In genomic region chr9:127569819-127570401, GRCh38 we compare ENCODE assay signal across 1 cellular context.
A peak's percentile ranks its signal among the peaks of the same experiment; 100 is the strongest.
TF ChIP-seq lines count a peak whose summit lies in the region.

No MANE protein-coding gene starts in this region.

TF ChIP-seq in HepG2, 621 proteins besides CTCF, POLR2A, EP300 and RAD21 (continued from another document):
- peak; percentile 6; the same call in 1 of the 2 replicates for TF ChIP-seq ZBTB26 (CRISPR knock-in tag; IDR thresholded peaks at IDR 0.05; ENCODE audit: borderline replicate concordance)
- no peak for TF ChIP-seq SSRP1 (CRISPR knock-in tag; IDR thresholded peaks at IDR 0.05)
- TF ChIP-seq RFXANK (CRISPR knock-in tag; IDR thresholded peaks at IDR 0.05) = peak; percentile 87; the same call in 1 of the 2 replicates
- TF ChIP-seq, protein P1, sequence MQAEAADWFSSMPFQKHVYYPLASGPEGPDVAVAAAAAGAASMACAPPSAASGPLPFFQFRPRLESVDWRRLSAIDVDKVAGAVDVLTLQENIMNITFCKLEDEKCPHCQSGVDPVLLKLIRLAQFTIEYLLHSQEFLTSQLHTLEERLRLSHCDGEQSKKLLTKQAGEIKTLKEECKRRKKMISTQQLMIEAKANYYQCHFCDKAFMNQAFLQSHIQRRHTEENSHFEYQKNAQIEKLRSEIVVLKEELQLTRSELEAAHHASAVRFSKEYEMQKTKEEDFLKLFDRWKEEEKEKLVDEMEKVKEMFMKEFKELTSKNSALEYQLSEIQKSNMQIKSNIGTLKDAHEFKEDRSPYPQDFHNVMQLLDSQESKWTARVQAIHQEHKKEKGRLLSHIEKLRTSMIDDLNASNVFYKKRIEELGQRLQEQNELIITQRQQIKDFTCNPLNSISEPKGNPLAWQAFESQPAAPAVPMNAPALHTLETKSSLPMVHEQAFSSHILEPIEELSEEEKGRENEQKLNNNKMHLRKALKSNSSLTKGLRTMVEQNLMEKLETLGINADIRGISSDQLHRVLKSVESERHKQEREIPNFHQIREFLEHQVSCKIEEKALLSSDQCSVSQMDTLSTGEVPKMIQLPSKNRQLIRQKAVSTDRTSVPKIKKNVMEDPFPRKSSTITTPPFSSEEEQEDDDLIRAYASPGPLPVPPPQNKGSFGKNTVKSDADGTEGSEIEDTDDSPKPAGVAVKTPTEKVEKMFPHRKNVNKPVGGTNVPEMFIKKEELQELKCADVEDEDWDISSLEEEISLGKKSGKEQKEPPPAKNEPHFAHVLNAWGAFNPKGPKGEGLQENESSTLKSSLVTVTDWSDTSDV (CRISPR knock-in tag; IDR thresholded peaks at IDR 0.05) = 0 out of 2 replicates have a peak, but pooled peaks have one; percentile 36
- TF ChIP-seq RFXAP (CRISPR knock-in tag; IDR thresholded peaks at IDR 0.05; ENCODE audit: borderline replicate concordance) = peak; percentile 68; the same call in 1 of the 2 replicates
- TF ChIP-seq NRL (CRISPR knock-in tag; IDR thresholded peaks at IDR 0.05; ENCODE audit: borderline replicate concordance) = 0 out of 2 replicates have a peak, but pooled peaks have one; percentile 60
- TF ChIP-seq ZNF746 (CRISPR knock-in tag; IDR thresholded peaks at IDR 0.05) = 0 out of 2 replicates have a peak, but pooled peaks have one; percentile 8
- TF ChIP-seq HNRNPL (IDR thresholded peaks at IDR 0.05; ENCODE audit: low read depth, low read length) = peak; percentile 81; the same call in 1 of the 2 replicates
- TF ChIP-seq CREM (IDR thresholded peaks at IDR 0.05) = 0 out of 2 replicates have a peak, but pooled peaks have one; percentile 8
- no peak for TF ChIP-seq CREM (CRISPR knock-in tag; IDR thresholded peaks at IDR 0.05)
- TF ChIP-seq ZNF501 (CRISPR knock-in tag; IDR thresholded peaks at IDR 0.05) = 0 out of 2 replicates have a peak, but pooled peaks have one; percentile 49
- 0 out of 2 replicates have a peak, but pooled peaks have one; percentile 41 for TF ChIP-seq HINFP (CRISPR knock-in tag; IDR thresholded peaks at IDR 0.05; ENCODE audit: low read depth)
- TF ChIP-seq SAP130 (CRISPR knock-in tag; IDR thresholded peaks at IDR 0.05; ENCODE audit: low read depth) = peak; percentile 16
- TF ChIP-seq NFRKB (IDR thresholded peaks at IDR 0.05) = no peak
- no peak for TF ChIP-seq MEIS1 (CRISPR knock-in tag; IDR thresholded peaks at IDR 0.05; ENCODE audit: borderline replicate concordance)
- peak; percentile 97 for TF ChIP-seq RFX5 (IDR thresholded peaks at IDR 0.05; ENCODE audit: low read depth, low read length)
- TF ChIP-seq, protein P2, sequence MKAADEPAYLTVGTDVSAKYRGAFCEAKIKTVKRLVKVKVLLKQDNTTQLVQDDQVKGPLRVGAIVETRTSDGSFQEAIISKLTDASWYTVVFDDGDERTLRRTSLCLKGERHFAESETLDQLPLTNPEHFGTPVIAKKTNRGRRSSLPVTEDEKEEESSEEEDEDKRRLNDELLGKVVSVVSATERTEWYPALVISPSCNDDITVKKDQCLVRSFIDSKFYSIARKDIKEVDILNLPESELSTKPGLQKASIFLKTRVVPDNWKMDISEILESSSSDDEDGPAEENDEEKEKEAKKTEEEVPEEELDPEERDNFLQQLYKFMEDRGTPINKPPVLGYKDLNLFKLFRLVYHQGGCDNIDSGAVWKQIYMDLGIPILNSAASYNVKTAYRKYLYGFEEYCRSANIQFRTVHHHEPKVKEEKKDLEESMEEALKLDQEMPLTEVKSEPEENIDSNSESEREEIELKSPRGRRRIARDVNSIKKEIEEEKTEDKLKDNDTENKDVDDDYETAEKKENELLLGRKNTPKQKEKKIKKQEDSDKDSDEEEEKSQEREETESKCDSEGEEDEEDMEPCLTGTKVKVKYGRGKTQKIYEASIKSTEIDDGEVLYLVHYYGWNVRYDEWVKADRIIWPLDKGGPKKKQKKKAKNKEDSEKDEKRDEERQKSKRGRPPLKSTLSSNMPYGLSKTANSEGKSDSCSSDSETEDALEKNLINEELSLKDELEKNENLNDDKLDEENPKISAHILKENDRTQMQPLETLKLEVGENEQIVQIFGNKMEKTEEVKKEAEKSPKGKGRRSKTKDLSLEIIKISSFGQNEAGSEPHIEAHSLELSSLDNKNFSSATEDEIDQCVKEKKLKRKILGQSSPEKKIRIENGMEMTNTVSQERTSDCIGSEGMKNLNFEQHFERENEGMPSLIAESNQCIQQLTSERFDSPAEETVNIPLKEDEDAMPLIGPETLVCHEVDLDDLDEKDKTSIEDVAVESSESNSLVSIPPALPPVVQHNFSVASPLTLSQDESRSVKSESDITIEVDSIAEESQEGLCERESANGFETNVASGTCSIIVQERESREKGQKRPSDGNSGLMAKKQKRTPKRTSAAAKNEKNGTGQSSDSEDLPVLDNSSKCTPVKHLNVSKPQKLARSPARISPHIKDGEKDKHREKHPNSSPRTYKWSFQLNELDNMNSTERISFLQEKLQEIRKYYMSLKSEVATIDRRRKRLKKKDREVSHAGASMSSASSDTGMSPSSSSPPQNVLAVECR (CRISPR knock-in tag; IDR thresholded peaks at IDR 0.05; ENCODE audit: borderline replicate concordance) = peak; percentile 27; the same call in 1 of the 2 replicates
- TF ChIP-seq, protein P3, sequence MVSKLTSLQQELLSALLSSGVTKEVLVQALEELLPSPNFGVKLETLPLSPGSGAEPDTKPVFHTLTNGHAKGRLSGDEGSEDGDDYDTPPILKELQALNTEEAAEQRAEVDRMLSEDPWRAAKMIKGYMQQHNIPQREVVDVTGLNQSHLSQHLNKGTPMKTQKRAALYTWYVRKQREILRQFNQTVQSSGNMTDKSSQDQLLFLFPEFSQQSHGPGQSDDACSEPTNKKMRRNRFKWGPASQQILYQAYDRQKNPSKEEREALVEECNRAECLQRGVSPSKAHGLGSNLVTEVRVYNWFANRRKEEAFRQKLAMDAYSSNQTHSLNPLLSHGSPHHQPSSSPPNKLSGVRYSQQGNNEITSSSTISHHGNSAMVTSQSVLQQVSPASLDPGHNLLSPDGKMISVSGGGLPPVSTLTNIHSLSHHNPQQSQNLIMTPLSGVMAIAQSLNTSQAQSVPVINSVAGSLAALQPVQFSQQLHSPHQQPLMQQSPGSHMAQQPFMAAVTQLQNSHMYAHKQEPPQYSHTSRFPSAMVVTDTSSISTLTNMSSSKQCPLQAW (CRISPR knock-in tag; IDR thresholded peaks at IDR 0.05) = peak; percentile 11; the same call in 1 of the 2 replicates
- TF ChIP-seq, protein P4, sequence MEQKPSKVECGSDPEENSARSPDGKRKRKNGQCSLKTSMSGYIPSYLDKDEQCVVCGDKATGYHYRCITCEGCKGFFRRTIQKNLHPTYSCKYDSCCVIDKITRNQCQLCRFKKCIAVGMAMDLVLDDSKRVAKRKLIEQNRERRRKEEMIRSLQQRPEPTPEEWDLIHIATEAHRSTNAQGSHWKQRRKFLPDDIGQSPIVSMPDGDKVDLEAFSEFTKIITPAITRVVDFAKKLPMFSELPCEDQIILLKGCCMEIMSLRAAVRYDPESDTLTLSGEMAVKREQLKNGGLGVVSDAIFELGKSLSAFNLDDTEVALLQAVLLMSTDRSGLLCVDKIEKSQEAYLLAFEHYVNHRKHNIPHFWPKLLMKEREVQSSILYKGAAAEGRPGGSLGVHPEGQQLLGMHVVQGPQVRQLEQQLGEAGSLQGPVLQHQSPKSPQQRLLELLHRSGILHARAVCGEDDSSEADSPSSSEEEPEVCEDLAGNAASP (CRISPR knock-in tag; IDR thresholded peaks at IDR 0.05; ENCODE audit: borderline replicate concordance) = no peak
- no peak for TF ChIP-seq ZNF10 (CRISPR knock-in tag; IDR thresholded peaks at IDR 0.05; ENCODE audit: borderline replicate concordance, low read depth)
